27 cellular contexts compared by ENCODE assay signal in genomic region chr13:113125506-113126264, GRCh38. TPM values are rescaled to one million over a fixed set of nuclear protein-coding genes. Genes with fewer than 3 reads are reported as not detected.
"Had no signal": no experiment of that assay in that cellular context is flagged by ENCODE, and none has a peak within 500 bp of the region (broad histone marks: within the 10 kb centered on the region; RNA-seq: fewer than 3 reads in every experiment).

No MANE protein-coding gene starts in this region.

- H3K36me3 ChIP-seq: adrenal gland, breast epithelium, esophagus muscularis mucosa, gastroesophageal sphincter, heart right ventricle, prostate gland, right atrium auricular region had no signal

- H3K9me3 Mint-ChIP-seq: activated CD4-positive, alpha-beta memory T cell treated with anti-CD3 and anti-CD28 coated beads for 36 hours; activated naive CD4-positive, alpha-beta T cell treated with anti-CD3 and anti-CD28 coated beads, Interleukin-2, amount 50 U/mL, for 24 hours; activated T-cell treated with anti-CD3 and anti-CD28 coated beads, Interleukin-2, amount 50 U/mL, for 4 hours; dendritic cell treated with granulocyte-macrophage colony-stimulating factor and Interleukin-4, amounts not matched to agents 40 ng/mL and 50 ng/mL, for 4 days; stimulated activated naive CD8-positive, alpha-beta T cell treated with anti-CD3 and anti-CD28 coated beads, Interleukin-15, Interleukin-2, amounts not matched to agents 100 ng/mL and 50 ng/mL, for 24 hours had no signal

- H3K4me1 ChIP-seq: adrenal gland, breast epithelium, prostate gland had no signal

- H3K27me3 ChIP-seq: adrenal gland, right atrium auricular region had no signal

- H3K9me3 ChIP-seq: adrenal gland, breast epithelium, esophagus muscularis mucosa, gastroesophageal sphincter, heart right ventricle, prostate gland, right atrium auricular region, tibial nerve had no signal

- H3K27ac Mint-ChIP-seq: activated CD4-positive, alpha-beta memory T cell treated with anti-CD3 and anti-CD28 coated beads for 36 hours; activated CD8-positive, alpha-beta memory T cell treated with anti-CD3 and anti-CD28 coated beads, Interleukin-2, amount 10 ng/mL, durations not matched to agents 7 days and 5 days; activated naive CD4-positive, alpha-beta T cell treated with anti-CD3 and anti-CD28 coated beads, Interleukin-2, amount 50 U/mL, for 24 hours; dendritic cell treated with granulocyte-macrophage colony-stimulating factor and Interleukin-4, amounts not matched to agents 40 ng/mL and 50 ng/mL, for 4 days; nephron progenitor cell; stimulated activated naive CD8-positive, alpha-beta T cell treated with anti-CD3 and anti-CD28 coated beads, Interleukin-15, Interleukin-2, amounts not matched to agents 100 ng/mL and 50 ng/mL, for 24 hours had no signal

- ATAC-seq: activated CD8-positive, alpha-beta memory T cell treated with anti-CD3 and anti-CD28 coated beads, Interleukin-2, amount 10 ng/mL, durations not matched to agents 7 days and 5 days; activated T-cell treated with anti-CD3 and anti-CD28 coated beads, Interleukin-2, amount 50 U/mL, for 4 hours; gastroesophageal sphincter; heart right ventricle had no signal

- DNase-seq: activated CD4-positive, alpha-beta memory T cell treated with anti-CD3 and anti-CD28 coated beads for 36 hours; activated CD4-positive, alpha-beta T cell treated with anti-CD3 and anti-CD28 coated beads for 4 hours; activated CD8-positive, alpha-beta memory T cell treated with anti-CD3 and anti-CD28 coated beads, Interleukin-2, amount 10 ng/mL, durations not matched to agents 7 days and 5 days; activated gamma-delta T cell; activated T-cell treated with anti-CD3 and anti-CD28 coated beads, Interleukin-2, amount 50 U/mL, for 4 hours; effector memory CD4-positive, alpha-beta T cell; heart right ventricle; nephron progenitor cell; occipital lobe; stimulated activated CD4-positive, alpha-beta T cell treated with anti-CD3 and anti-CD28 coated beads, Interleukin-15, amount 100 ng/mL, for 24 hours; stimulated activated CD4-positive, alpha-beta T cell treated with anti-CD3 and anti-CD28 coated beads, Interleukin-2, amount 100 ng/mL, for 48 hours; T-helper 2 cell had no signal

- H3K4me3 ChIP-seq: adrenal gland, breast epithelium, esophagus muscularis mucosa, gastroesophageal sphincter, heart right ventricle, prostate gland, right atrium auricular region, tibial nerve had no signal

- H3K27ac ChIP-seq: adrenal gland, breast epithelium, esophagus muscularis mucosa, gastroesophageal sphincter, heart right ventricle, prostate gland, right atrium auricular region, tibial nerve had no signal

- H3K36me3 Mint-ChIP-seq: activated CD4-positive, alpha-beta memory T cell treated with anti-CD3 and anti-CD28 coated beads for 36 hours; activated CD8-positive, alpha-beta memory T cell treated with anti-CD3 and anti-CD28 coated beads, Interleukin-2, amount 10 ng/mL, durations not matched to agents 7 days and 5 days; activated naive CD4-positive, alpha-beta T cell treated with anti-CD3 and anti-CD28 coated beads, Interleukin-2, amount 50 U/mL, for 24 hours had no signal

- H3K4me1 Mint-ChIP-seq: activated CD8-positive, alpha-beta memory T cell treated with anti-CD3 and anti-CD28 coated beads, Interleukin-2, amount 10 ng/mL, durations not matched to agents 7 days and 5 days had no signal

- H3K4me3 Mint-ChIP-seq: activated CD4-positive, alpha-beta memory T cell treated with anti-CD3 and anti-CD28 coated beads for 36 hours; activated CD8-positive, alpha-beta memory T cell treated with anti-CD3 and anti-CD28 coated beads, Interleukin-2, amount 10 ng/mL, durations not matched to agents 7 days and 5 days; activated naive CD4-positive, alpha-beta T cell treated with anti-CD3 and anti-CD28 coated beads, Interleukin-2, amount 50 U/mL, for 24 hours; activated T-cell treated with anti-CD3 and anti-CD28 coated beads, Interleukin-2, amount 50 U/mL, for 4 hours; dendritic cell treated with granulocyte-macrophage colony-stimulating factor and Interleukin-4, amounts not matched to agents 40 ng/mL and 50 ng/mL, for 4 days; nephron progenitor cell; stimulated activated naive CD8-positive, alpha-beta T cell treated with anti-CD3 and anti-CD28 coated beads, Interleukin-15, Interleukin-2, amounts not matched to agents 100 ng/mL and 50 ng/mL, for 24 hours had no signal

RNA-seq across cellular contexts. Expression of gene F10, which starts 3.1 kb away (rescaled TPM):
- total RNA-seq: activated CD4-positive, alpha-beta memory T cell treated with anti-CD3 and anti-CD28 coated beads for 36 hours; activated CD8-positive, alpha-beta memory T cell treated with anti-CD3 and anti-CD28 coated beads, Interleukin-2, amount 10 ng/mL, durations not matched to agents 7 days and 5 days; activated T-cell treated with anti-CD3 and anti-CD28 coated beads, Interleukin-2, amount 50 U/mL, for 4 hours; endothelial cell of umbilical vein had no signal

RNA-seq across cellular contexts. Expression of gene F7, which starts 20.1 kb away (rescaled TPM):
- total RNA-seq: activated CD8-positive, alpha-beta memory T cell treated with anti-CD3 and anti-CD28 coated beads, Interleukin-2, amount 10 ng/mL, durations not matched to agents 7 days and 5 days; astrocyte; endothelial cell of umbilical vein; lung microvascular endothelial cell; myocyte; tibial nerve had no signal
- polyA plus RNA-seq: endothelial cell of umbilical vein had no signal

RNA-seq across cellular contexts. Expression of gene PROZ, which starts 32.8 kb away (rescaled TPM):
- total RNA-seq: activated CD4-positive, alpha-beta memory T cell treated with anti-CD3 and anti-CD28 coated beads for 36 hours; activated CD8-positive, alpha-beta memory T cell treated with anti-CD3 and anti-CD28 coated beads, Interleukin-2, amount 10 ng/mL, durations not matched to agents 7 days and 5 days; activated T-cell treated with anti-CD3 and anti-CD28 coated beads, Interleukin-2, amount 50 U/mL, for 4 hours; adrenal gland; astrocyte; breast epithelium; endothelial cell of umbilical vein; esophagus muscularis mucosa; gastroesophageal sphincter; myocyte; occipital lobe; prostate gland; right atrium auricular region; skeletal muscle tissue; tibial nerve had no signal
- polyA plus RNA-seq: adrenal gland, endothelial cell of umbilical vein had no signal
